30 cellular contexts compared by ENCODE assay signal in the genomic region with DNA sequence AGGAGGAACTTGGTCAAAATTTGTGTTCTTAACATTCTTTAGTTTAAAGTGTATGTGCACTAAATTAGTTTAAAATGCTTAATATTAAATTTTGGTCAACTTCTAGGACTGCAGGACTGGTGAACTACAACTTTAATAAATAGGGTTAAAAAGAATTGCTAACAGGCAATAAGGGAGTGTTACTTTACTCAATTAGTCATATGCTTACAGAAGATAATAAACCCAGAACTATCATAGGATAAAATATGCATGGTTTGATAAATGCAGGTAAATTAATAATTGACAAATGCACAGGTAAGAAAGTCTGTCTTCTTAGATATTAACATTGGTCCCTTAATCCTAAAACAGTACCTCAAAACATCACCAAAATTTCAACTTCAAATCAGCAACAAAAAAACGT. TPM values are rescaled to one million over a fixed set of nuclear protein-coding genes. Genes with fewer than 3 reads are reported as not detected.
"Had no signal": no experiment of that assay in that cellular context is flagged by ENCODE, and none has a peak within 500 bp of the region (broad histone marks: within the 10 kb centered on the region; RNA-seq: fewer than 3 reads in every experiment).

No MANE protein-coding gene starts in this region.

- H3K4me3 Mint-ChIP-seq: naive B cell; natural killer cell; nephron progenitor cell; stimulated activated naive CD8-positive, alpha-beta T cell treated with anti-CD3 and anti-CD28 coated beads, Interleukin-15, Interleukin-2, amounts not matched to agents 100 ng/mL and 50 ng/mL, for 24 hours had no signal

- H3K27me3 ChIP-seq: left lung, ovary, right atrium auricular region, right lobe of liver, transverse colon, upper lobe of left lung, vagina had no signal

- H3K27ac Mint-ChIP-seq: natural killer cell; nephron progenitor cell; progenitor cell of endocrine pancreas; stimulated activated naive CD8-positive, alpha-beta T cell treated with anti-CD3 and anti-CD28 coated beads, Interleukin-15, Interleukin-2, amounts not matched to agents 100 ng/mL and 50 ng/mL, for 24 hours had no signal

- H3K27me3 Mint-ChIP-seq: naive B cell; progenitor cell of endocrine pancreas; stimulated activated naive CD8-positive, alpha-beta T cell treated with anti-CD3 and anti-CD28 coated beads, Interleukin-15, Interleukin-2, amounts not matched to agents 100 ng/mL and 50 ng/mL, for 24 hours had no signal

- DNase-seq: hippocampal formation; kidney; left colon; left lung; lower lobe of right lung; mammary epithelial cell; mesenchymal stem cell; naive B cell; natural killer cell; nephron progenitor cell; ovary; right lobe of liver; stimulated activated CD4-positive, alpha-beta T cell treated with anti-CD3 and anti-CD28 coated beads, Interleukin-12 subunit alpha, Interleukin-12 subunit beta, amount 100 ng/mL, for 4 hours; stimulated activated CD4-positive, alpha-beta T cell treated with anti-CD3 and anti-CD28 coated beads, Interleukin-15, amount 100 ng/mL, for 24 hours; stimulated activated CD4-positive, alpha-beta T cell treated with anti-CD3 and anti-CD28 coated beads, Interleukin-2, amount 100 ng/mL, for 24 hours; stimulated activated CD4-positive, alpha-beta T cell treated with anti-CD3 and anti-CD28 coated beads, Interleukin-4, amount 100 ng/mL, for 1 hour; stimulated activated naive CD4-positive, alpha-beta T cell; substantia nigra; transverse colon; upper lobe of left lung had no signal

- FAIRE-seq: kidney had no signal

- H3K27ac ChIP-seq: left lung, lower lobe of right lung, ovary, right atrium auricular region, right lobe of liver, transverse colon, upper lobe of left lung, vagina had no signal

- H3K4me3 ChIP-seq: left lung, lower lobe of right lung, ovary, right atrium auricular region, right lobe of liver, transverse colon, upper lobe of left lung, vagina had no signal

- H3K4me1 ChIP-seq: left lung, lower lobe of right lung, right atrium auricular region, right lobe of liver, upper lobe of left lung, vagina had no signal

- H3K9me3 ChIP-seq: left lung, lower lobe of right lung, ovary, right atrium auricular region, right lobe of liver, transverse colon, upper lobe of left lung, vagina had no signal

- H3K36me3 ChIP-seq: ovary had no signal

- H3K9me3 Mint-ChIP-seq: natural killer cell; stimulated activated naive CD8-positive, alpha-beta T cell treated with anti-CD3 and anti-CD28 coated beads, Interleukin-15, Interleukin-2, amounts not matched to agents 100 ng/mL and 50 ng/mL, for 24 hours had no signal

RNA-seq across cellular contexts. Expression of a gene that starts 36.2 kb away (rescaled TPM):
- total RNA-seq: kidney, mammary epithelial cell, natural killer cell, ovary, pulmonary artery endothelial cell, renal cortical epithelial cell, right atrium auricular region, skeletal muscle tissue, temporal lobe, urinary bladder, vagina had no signal
- polyA plus RNA-seq: mammary epithelial cell, ovary, thymus, urinary bladder had no signal
